ENCODE assay signal across 17 cellular contexts in genomic region chr11:20036625-20037335, GRCh38.
DNase-seq lines count a peak whose midpoint lies in the region; ATAC-seq and TF ChIP-seq lines count a peak whose summit lies in the region.
"Had no signal": no experiment of that assay in that cellular context is flagged by ENCODE, and none has a peak within 500 bp of the region (broad histone marks: within the 10 kb centered on the region; RNA-seq: fewer than 3 reads in every experiment).

No MANE protein-coding gene starts in this region.

- peak overlapping the region; percentile 25; the same call in 1 of the 2 replicates for H3K27ac Mint-ChIP-seq in GM23338
- peak overlapping the region; percentile 91 for H3K27ac Mint-ChIP-seq in chondrocyte (ENCODE audit: unreplicated experiment)
- H3K27ac Mint-ChIP-seq in neural progenitor cell, result peak overlapping the region; percentile 30
- H3K27ac Mint-ChIP-seq: activated naive CD8-positive, alpha-beta T cell treated with anti-CD3 and anti-CD28 coated beads for 36 hours had no signal

- H3K4me3 ChIP-seq in GM23338 (no peak overlapping the region), neural progenitor cell (no peak overlapping the region)
- H3K4me3 ChIP-seq: breast epithelium, prostate gland had no signal

- H3K27me3 ChIP-seq in GM23338 (ENCODE audit: insufficient read depth) (no peaks in the 10 kb centered on the region), neural progenitor cell (no peaks in the 10 kb centered on the region)
- H3K27me3 ChIP-seq: breast epithelium had no signal

- H3K4me2 ChIP-seq in GM23338 (no peak overlapping the region), neural progenitor cell (no peak overlapping the region)

- no peak for ATAC-seq in GM23338
- ATAC-seq: SK-N-SH treated with all-trans-retinoic acid at 6 μM for 48 hours had no signal

- DNase-seq in GM23338 (ENCODE audit: low spot score) (no peak), NCI-H2196 (lab: John Stamatoyannopoulos, UW; ENCODE audit: unreplicated experiment) (peak; percentile 35), chondrocyte (ENCODE audit: low spot score) (no peak), neural progenitor cell (ENCODE audit: low spot score) (no peak), T1000 (lab: John Stamatoyannopoulos, UW) (no peak), NCI-H2227 treated with DMSO at 0.1 percent for 48 hours (lab: John Stamatoyannopoulos, UW) (no peak)
- no peak for DNase-seq in stimulated activated CD4-positive, alpha-beta T cell treated with anti-CD3 and anti-CD28 coated beads, Interleukin-15, amount 100 ng/mL, for 24 hours
- no peak for DNase-seq in activated CD4-positive, alpha-beta T cell treated with anti-CD3 and anti-CD28 coated beads, Interleukin-2, amount 50 U/mL, for 4 hours
- DNase-seq: activated naive CD8-positive, alpha-beta T cell treated with anti-CD3 and anti-CD28 coated beads for 36 hours; activated T-cell treated with anti-CD3 and anti-CD28 coated beads, Interleukin-2, amount 50 U/mL, for 4 hours; hypothalamus; NCI-H2171; stimulated activated naive CD4-positive, alpha-beta T cell had no signal

- H3K9me3 ChIP-seq in neural progenitor cell (ENCODE audit: low read depth), result no peaks in the 10 kb centered on the region
- H3K9me3 ChIP-seq: breast epithelium, prostate gland had no signal

- H2AFZ ChIP-seq in GM23338 (no peak overlapping the region), neural progenitor cell (replicated peaks) (no peak overlapping the region)

- H3K4me3 Mint-ChIP-seq in GM23338, result no peak overlapping the region
- no peak overlapping the region for H3K4me3 Mint-ChIP-seq in chondrocyte (ENCODE audit: unreplicated experiment)
- no peak overlapping the region for H3K4me3 Mint-ChIP-seq in neural progenitor cell
- H3K4me3 Mint-ChIP-seq: activated naive CD8-positive, alpha-beta T cell treated with anti-CD3 and anti-CD28 coated beads for 36 hours; activated T-cell treated with anti-CD3 and anti-CD28 coated beads, Interleukin-2, amount 50 U/mL, for 4 hours had no signal

- H3K27ac ChIP-seq in GM23338 (ENCODE audit: low read depth), result 0 out of 2 replicates have a peak overlapping the region, but pooled peaks have one; percentile 10
- H3K27ac ChIP-seq in neural progenitor cell, result no peak overlapping the region
- H3K27ac ChIP-seq: C4-2B, prostate gland had no signal

- no peaks in the 10 kb centered on the region for H3K9me2 ChIP-seq in GM23338 (ENCODE audit: insufficient read depth)

- peaks cover 42% of the 10 kb centered on the region for H3K4me1 ChIP-seq in GM23338 (ENCODE audit: insufficient read depth)
- H3K4me1 ChIP-seq in neural progenitor cell, result peaks cover 10% of the 10 kb centered on the region
- H3K4me1 ChIP-seq: breast epithelium, prostate gland had no signal

- H3K79me2 ChIP-seq in GM23338 (replicated peaks; ENCODE audit: insufficient read depth), result peaks cover 29% of the 10 kb centered on the region
- H3K79me2 ChIP-seq in neural progenitor cell (ENCODE audit: low read depth), result peaks cover 18% of the 10 kb centered on the region

- H3K4me1 Mint-ChIP-seq in GM23338, result peaks cover 77% of the 10 kb centered on the region
- H3K4me1 Mint-ChIP-seq in chondrocyte (ENCODE audit: low read depth), result peaks cover 86% of the 10 kb centered on the region
- H3K4me1 Mint-ChIP-seq in neural progenitor cell, result peaks cover 53% of the 10 kb centered on the region
- H3K4me1 Mint-ChIP-seq: activated naive CD8-positive, alpha-beta T cell treated with anti-CD3 and anti-CD28 coated beads for 36 hours had no signal

- TF ChIP-seq CTCF in GM23338 (conservative IDR thresholded peaks at IDR 0.05; ENCODE audit: low read depth in 2 of 2), result no peak
- TF ChIP-seq CTCF in chondrocyte (IDR thresholded peaks at IDR 0.05), result no peak
- no peak for TF ChIP-seq CTCF in neural progenitor cell (IDR thresholded peaks at IDR 0.05)

- no peak overlapping the region for H3K9ac ChIP-seq in neural progenitor cell

- H3K27me3 Mint-ChIP-seq in GM23338 (ENCODE audit: insufficient read depth, low read depth, poor library complexity) (peaks cover 14% of the 10 kb centered on the region), chondrocyte (ENCODE audit: low read depth) (no peaks in the 10 kb centered on the region), neural progenitor cell (ENCODE audit: insufficient read depth, low read depth) (peaks cover 8% of the 10 kb centered on the region)
- H3K27me3 Mint-ChIP-seq: activated naive CD8-positive, alpha-beta T cell treated with anti-CD3 and anti-CD28 coated beads for 36 hours had no signal

- H3F3A ChIP-seq in GM23338 (replicated peaks; ENCODE audit: low read depth) (no peaks in the 10 kb centered on the region), neural progenitor cell (ENCODE audit: low read depth) (peaks cover 1% of the 10 kb centered on the region)

- 0 out of 2 replicates have a peak, but pooled peaks cover 6% of the 10 kb centered on the region for H3K36me3 ChIP-seq in GM23338 (ENCODE audit: insufficient read depth)
- no peaks in the 10 kb centered on the region for H3K36me3 ChIP-seq in neural progenitor cell
- H3K36me3 ChIP-seq: breast epithelium, prostate gland had no signal

- no peaks in the 10 kb centered on the region for H4K20me1 ChIP-seq in GM23338 (replicated peaks; ENCODE audit: insufficient read depth)
- H4K20me1 ChIP-seq in neural progenitor cell (ENCODE audit: low read depth), result peaks cover 38% of the 10 kb centered on the region

- H3K36me3 Mint-ChIP-seq in GM23338 (ENCODE audit: low read depth) (peaks cover 57% of the 10 kb centered on the region), chondrocyte (ENCODE audit: low read depth) (peaks cover 36% of the 10 kb centered on the region), neural progenitor cell (peaks cover 28% of the 10 kb centered on the region)
- H3K36me3 Mint-ChIP-seq: activated naive CD8-positive, alpha-beta T cell treated with anti-CD3 and anti-CD28 coated beads for 36 hours had no signal

- H3K9me3 Mint-ChIP-seq in GM23338 (no peaks in the 10 kb centered on the region; the same call in 2 of the 3 replicates), chondrocyte (ENCODE audit: low read depth) (no peaks in the 10 kb centered on the region), neural progenitor cell (no peaks in the 10 kb centered on the region)
- H3K9me3 Mint-ChIP-seq: activated naive CD8-positive, alpha-beta T cell treated with anti-CD3 and anti-CD28 coated beads for 36 hours; activated T-cell treated with anti-CD3 and anti-CD28 coated beads, Interleukin-2, amount 50 U/mL, for 4 hours had no signal

TF ChIP-seq in GM23338, 12 proteins besides CTCF, POLR2A, EP300 and RAD21:
- no peak for TF ChIP-seq ETS1 (IDR thresholded peaks at IDR 0.05)
- TF ChIP-seq CREB1 (CRISPR knock-in tag; IDR thresholded peaks at IDR 0.05; ENCODE audit: low read depth), result no peak
- TF ChIP-seq JUNB (IDR thresholded peaks at IDR 0.05; ENCODE audit: unreplicated experiment), result no peak
- TF ChIP-seq EZH2phosphoT487 (IDR thresholded peaks at IDR 0.05; ENCODE audit: unreplicated experiment), result no peak
- TF ChIP-seq ZNF331 (CRISPR knock-in tag; IDR thresholded peaks at IDR 0.05; ENCODE audit: low read depth), result no peak
- TF ChIP-seq NANOG (IDR thresholded peaks at IDR 0.05; ENCODE audit: borderline replicate concordance), result no peak
- TF ChIP-seq POLR2AphosphoS5 (IDR thresholded peaks at IDR 0.05; ENCODE audit: low read depth), result no peak
- TF ChIP-seq STAT1 (IDR thresholded peaks at IDR 0.05; ENCODE audit: unreplicated experiment), result no peak

Comparison
In these comparisons a context has a peak if more than half of its experiments do, and no peak if none do; other contexts are left out.
1. H3K27ac Mint-ChIP-seq: peak in every context shown above with its lines; median percentile 91 in chondrocyte; 30 in neural progenitor cell; 25 in GM23338.